In the genomic region with DNA sequence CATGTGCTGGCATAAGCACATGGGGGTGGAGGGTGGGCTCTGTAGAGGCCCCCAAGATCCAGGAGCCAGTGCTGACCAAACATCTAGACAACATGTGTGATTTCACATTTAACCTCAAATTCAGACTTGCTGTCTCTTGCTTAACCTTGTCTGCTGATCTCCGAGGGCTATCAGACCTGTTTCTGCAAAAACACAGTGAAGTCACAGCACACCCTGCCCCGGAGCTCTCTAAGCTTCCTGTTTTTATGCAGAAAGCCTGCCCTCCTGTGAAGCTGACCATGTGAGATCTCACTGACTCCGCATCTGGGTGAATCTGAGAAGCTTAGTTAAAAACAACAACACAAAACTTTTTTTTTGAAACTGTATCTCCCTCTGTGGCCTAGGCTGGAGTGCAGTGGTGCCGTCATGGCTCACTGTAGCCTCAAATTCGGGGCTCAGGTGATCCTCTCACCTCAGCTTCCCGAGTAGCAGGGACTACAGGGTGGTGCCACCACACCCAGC, we compare ENCODE assay signal across 8 cellular contexts. TPM values are rescaled to one million over a fixed set of nuclear protein-coding genes. Genes with fewer than 3 reads are reported as not detected.
DNase-seq lines count a peak whose midpoint lies in the region; ATAC-seq and TF ChIP-seq lines count a peak whose summit lies in the region.

No MANE protein-coding gene starts in this region.

- H3K4me1 Mint-ChIP-seq in activated CD8-positive, alpha-beta memory T cell treated with anti-CD3 and anti-CD28 coated beads, Interleukin-2, amount 10 ng/mL, durations not matched to agents 7 days and 5 days = peaks cover 14% of the 10 kb centered on the region
- H3K4me1 Mint-ChIP-seq in progenitor cell of endocrine pancreas (ENCODE audit: low read depth) = no peaks in the 10 kb centered on the region

- H3K9me3 ChIP-seq in Karpas-422 (ENCODE audit: low read length) = no peaks in the 10 kb centered on the region
- no peaks in the 10 kb centered on the region for H3K9me3 ChIP-seq in skeletal muscle tissue (ENCODE audit: control insufficient read depth in 3 of 3, low read length in 3 of 3)

- H3K36me3 ChIP-seq in Karpas-422 (ENCODE audit: insufficient read depth, low read length) (no peaks in the 10 kb centered on the region), skeletal muscle tissue (ENCODE audit: control insufficient read depth in 3 of 3, insufficient read depth in 3 of 3, low read length in 3 of 3) (no peaks in the 10 kb centered on the region)

- no peaks in the 10 kb centered on the region for H3K79me2 ChIP-seq in Karpas-422 (ENCODE audit: low read length)

- no peak overlapping the region for H3K4me3 Mint-ChIP-seq in activated CD8-positive, alpha-beta memory T cell treated with anti-CD3 and anti-CD28 coated beads, Interleukin-2, amount 10 ng/mL, durations not matched to agents 7 days and 5 days
- no peak overlapping the region for H3K4me3 Mint-ChIP-seq in progenitor cell of endocrine pancreas (ENCODE audit: low read depth)

- CTCF ChIA-PET in activated CD8-positive, alpha-beta memory T cell treated with anti-CD3 and anti-CD28 coated beads, Interleukin-2, amount 10 ng/mL, durations not matched to agents 7 days and 5 days (lab: Charles Lee) = interaction anchor here (0.8 to 2.1 kb wide), 7 partner anchors 10 to 477 kb away, joined by 3 to 18 read pairs (median 3); partner anchors contain the start of genes DDX28 and DUS2

- peak overlapping the region; percentile 90 for H2AFZ ChIP-seq in Karpas-422 (ENCODE audit: low read length)

- H3K27me3 ChIP-seq in Karpas-422 (ENCODE audit: low read length) (no peaks in the 10 kb centered on the region), skeletal muscle tissue (ENCODE audit: control insufficient read depth in 3 of 3, insufficient read depth in 3 of 3, low read length in 3 of 3) (no peaks in the 10 kb centered on the region)

- H3K9ac ChIP-seq in Karpas-422 (ENCODE audit: low read length) (0 out of 2 replicates have a peak overlapping the region, but pooled peaks have one; percentile 30), skeletal muscle tissue (ENCODE audit: low read depth in 1 of 3, low read length in 3 of 3) (peak overlapping the region in 1 of 3 donors; percentile 33)

- DNase-seq in Karpas-422 (peak; percentile 65), globus pallidus (ENCODE audit: low spot score) (peak; percentile 30), dedifferentiated amniotic fluid mesenchymal stem cell (ENCODE audit: extremely low spot score) (no peak), progenitor cell of endocrine pancreas (ENCODE audit: low spot score, unreplicated experiment) (no peak), NCI-H1105 treated with DMSO at 0.1 percent for 48 hours (lab: John Stamatoyannopoulos, UW) (no peak), NCI-H146 (lab: John Stamatoyannopoulos, UW) (no peak)
- DNase-seq in activated CD8-positive, alpha-beta memory T cell treated with anti-CD3 and anti-CD28 coated beads, Interleukin-2, amount 10 ng/mL, durations not matched to agents 7 days and 5 days = peak; percentile 55

- no peaks in the 10 kb centered on the region for H3K9me3 Mint-ChIP-seq in activated CD8-positive, alpha-beta memory T cell treated with anti-CD3 and anti-CD28 coated beads, Interleukin-2, amount 10 ng/mL, durations not matched to agents 7 days and 5 days (ENCODE audit: low read depth)
- H3K9me3 Mint-ChIP-seq in progenitor cell of endocrine pancreas (ENCODE audit: low read depth) = no peaks in the 10 kb centered on the region

- H3K27me3 Mint-ChIP-seq in activated CD8-positive, alpha-beta memory T cell treated with anti-CD3 and anti-CD28 coated beads, Interleukin-2, amount 10 ng/mL, durations not matched to agents 7 days and 5 days = no peaks in the 10 kb centered on the region
- H3K27me3 Mint-ChIP-seq in progenitor cell of endocrine pancreas = peaks cover 3% of the 10 kb centered on the region

- H3K27ac ChIP-seq in Karpas-422 (ENCODE audit: low read length) (no peak overlapping the region), skeletal muscle tissue (ENCODE audit: low read depth, low read length) (peak overlapping the region; percentile 58)

- H3K4me3 ChIP-seq in Karpas-422 (ENCODE audit: low read length) (no peak overlapping the region), skeletal muscle tissue (ENCODE audit: low read length in 3 of 3) (no peak overlapping the region)

- no peak for TF ChIP-seq CTCF in progenitor cell of endocrine pancreas (IDR thresholded peaks at IDR 0.05; ENCODE audit: unreplicated experiment)

- ATAC-seq in activated CD8-positive, alpha-beta memory T cell treated with anti-CD3 and anti-CD28 coated beads, Interleukin-2, amount 10 ng/mL, durations not matched to agents 7 days and 5 days = peak; percentile 80

- H3K4me1 ChIP-seq in Karpas-422 (ENCODE audit: low read length) (peaks cover 7% of the 10 kb centered on the region), skeletal muscle tissue (ENCODE audit: control insufficient read depth in 3 of 3, insufficient read depth in 3 of 3, low read length in 3 of 3) (peaks cover 0 to 5% (median 5%) of the 10 kb centered on the region in 3 donors)

- H4K20me1 ChIP-seq in Karpas-422 (ENCODE audit: insufficient read depth, low read depth, low read length) = no peaks in the 10 kb centered on the region

- peak overlapping the region; percentile 90 for H3K27ac Mint-ChIP-seq in activated CD8-positive, alpha-beta memory T cell treated with anti-CD3 and anti-CD28 coated beads, Interleukin-2, amount 10 ng/mL, durations not matched to agents 7 days and 5 days
- H3K27ac Mint-ChIP-seq in progenitor cell of endocrine pancreas = no peak overlapping the region

- H3K9me2 ChIP-seq in Karpas-422 (replicated peaks; ENCODE audit: insufficient read depth, low read length) = no peaks in the 10 kb centered on the region

- H3K36me3 Mint-ChIP-seq in activated CD8-positive, alpha-beta memory T cell treated with anti-CD3 and anti-CD28 coated beads, Interleukin-2, amount 10 ng/mL, durations not matched to agents 7 days and 5 days = no peaks in the 10 kb centered on the region
- no peaks in the 10 kb centered on the region for H3K36me3 Mint-ChIP-seq in progenitor cell of endocrine pancreas (ENCODE audit: insufficient read depth)

- no peak overlapping the region for H3K4me2 ChIP-seq in Karpas-422 (ENCODE audit: low read depth, low read length, poor library complexity, severe bottlenecking)

RNA-seq across cellular contexts. Expression of gene DPEP2, which starts 6.6 kb away (rescaled TPM):
- total RNA-seq in Karpas-422 (2014; rRNA removed; shearing (Covaris generic); ENCODE audit: low replicate concordance) = not detected in 2 replicates
- 1 to 10 TPM; 4.5 to 4.7 TPM for total RNA-seq in activated CD8-positive, alpha-beta memory T cell treated with anti-CD3 and anti-CD28 coated beads, Interleukin-2, amount 10 ng/mL, durations not matched to agents 7 days and 5 days
- 1.0 TPM for total RNA-seq in skeletal muscle tissue
- not detected in 2 replicates for total RNA-seq in progenitor cell of endocrine pancreas

RNA-seq across cellular contexts. Expression of gene DPEP2NB, which starts 9.9 kb away (rescaled TPM):
- total RNA-seq in Karpas-422 (2014; rRNA removed; shearing (Covaris generic); ENCODE audit: low replicate concordance) = not detected in 2 replicates
- total RNA-seq in activated CD8-positive, alpha-beta memory T cell treated with anti-CD3 and anti-CD28 coated beads, Interleukin-2, amount 10 ng/mL, durations not matched to agents 7 days and 5 days = not detected
- total RNA-seq in skeletal muscle tissue (not detected), progenitor cell of endocrine pancreas (not detected in 2 replicates)

RNA-seq across cellular contexts. Expression of gene DDX28, which starts 17.2 kb away (rescaled TPM):
- 10.8 and 20.9 TPM in 2 replicates for total RNA-seq in Karpas-422 (2014; rRNA removed; shearing (Covaris generic); ENCODE audit: low replicate concordance)
- 10 to 100 TPM; 14.8 to 20.8 TPM for total RNA-seq in activated CD8-positive, alpha-beta memory T cell treated with anti-CD3 and anti-CD28 coated beads, Interleukin-2, amount 10 ng/mL, durations not matched to agents 7 days and 5 days
- 14.1 TPM for total RNA-seq in skeletal muscle tissue
- total RNA-seq in progenitor cell of endocrine pancreas = 9.5 and 10.4 TPM in 2 replicates

RNA-seq across cellular contexts. Expression of gene DUS2, which starts 17.2 kb away (rescaled TPM):
- 23.7 and 35.8 TPM in 2 replicates for total RNA-seq in Karpas-422 (2014; rRNA removed; shearing (Covaris generic); ENCODE audit: low replicate concordance)
- 10 to 100 TPM; 28.4 to 32.0 TPM for total RNA-seq in activated CD8-positive, alpha-beta memory T cell treated with anti-CD3 and anti-CD28 coated beads, Interleukin-2, amount 10 ng/mL, durations not matched to agents 7 days and 5 days
- total RNA-seq in skeletal muscle tissue (15.1 TPM), progenitor cell of endocrine pancreas (18.8 and 21.2 TPM in 2 replicates)

RNA-seq across cellular contexts. Expression of gene DPEP3, which starts 25.5 kb away (rescaled TPM):
- total RNA-seq in Karpas-422 (2014; rRNA removed; shearing (Covaris generic); ENCODE audit: low replicate concordance) = not detected in 2 replicates
- total RNA-seq in activated CD8-positive, alpha-beta memory T cell treated with anti-CD3 and anti-CD28 coated beads, Interleukin-2, amount 10 ng/mL, durations not matched to agents 7 days and 5 days = under 1 TPM in 1 of 2 experiments, not detected in 1; 0.28 TPM
- total RNA-seq in skeletal muscle tissue = not detected
- total RNA-seq in progenitor cell of endocrine pancreas = not detected in 2 replicates

Comparison
In these comparisons a context has a peak if more than half of its experiments do, and no peak if none do; other contexts are left out.
1. DNase-seq: peak in Karpas-422 (single experiment), activated CD8-positive, alpha-beta memory T cell treated with anti-CD3 and anti-CD28 coated beads, Interleukin-2, amount 10 ng/mL, durations not matched to agents 7 days and 5 days (single experiment) and globus pallidus (single experiment); none in dedifferentiated amniotic fluid mesenchymal stem cell (single experiment), progenitor cell of endocrine pancreas (single experiment), NCI-H1105 treated with DMSO at 0.1 percent for 48 hours (single experiment) and NCI-H146 (single experiment).